In genomic region chr12:41466762-41467270, GRCh38 we compare ENCODE assay signal across 28 cellular contexts.
DNase-seq lines count a peak whose midpoint lies in the region; ATAC-seq, FAIRE-seq and TF ChIP-seq lines count a peak whose summit lies in the region.
"Had no signal": no experiment of that assay in that cellular context is flagged by ENCODE, and none has a peak within 500 bp of the region (broad histone marks: within the 10 kb centered on the region; RNA-seq: fewer than 3 reads in every experiment).

No MANE protein-coding gene starts in this region.

- H3K4me3 Mint-ChIP-seq in GM23338 = no peak overlapping the region
- H3K4me3 Mint-ChIP-seq in osteocyte (ENCODE audit: unreplicated experiment) = no peak overlapping the region
- H3K4me3 Mint-ChIP-seq: activated CD8-positive, alpha-beta T cell treated with anti-CD3 and anti-CD28 coated beads, Interleukin-2, amount 10 ng/mL, durations not matched to agents 7 days and 5 days; activated naive CD8-positive, alpha-beta T cell treated with anti-CD3 and anti-CD28 coated beads for 36 hours; B cell; CD8-positive, alpha-beta T cell; nephron; T-helper 17 cell had no signal

- H2AFZ ChIP-seq in GM23338 = no peak overlapping the region

- H3K9me2 ChIP-seq in GM23338 (ENCODE audit: insufficient read depth) = no peaks in the 10 kb centered on the region

- intact Hi-C loops in pancreas (cut with DNase I) (no loop called here), tibial artery (cut with DNase I; ENCODE audit: low total_unique reads) (no loop called here)

- H3K27me3 Mint-ChIP-seq in GM23338 (ENCODE audit: insufficient read depth, low read depth, poor library complexity) (peaks cover 5% of the 10 kb centered on the region), osteocyte (ENCODE audit: unreplicated experiment) (peaks cover 3% of the 10 kb centered on the region)
- H3K27me3 Mint-ChIP-seq: activated naive CD8-positive, alpha-beta T cell treated with anti-CD3 and anti-CD28 coated beads for 36 hours; B cell had no signal

- H3K27ac Mint-ChIP-seq in GM23338 = no peak overlapping the region
- H3K27ac Mint-ChIP-seq in osteocyte (ENCODE audit: unreplicated experiment) = no peak overlapping the region
- H3K27ac Mint-ChIP-seq: activated CD8-positive, alpha-beta T cell treated with anti-CD3 and anti-CD28 coated beads, Interleukin-2, amount 10 ng/mL, durations not matched to agents 7 days and 5 days; activated naive CD8-positive, alpha-beta T cell treated with anti-CD3 and anti-CD28 coated beads for 36 hours; B cell; CD8-positive, alpha-beta T cell; T-helper 17 cell had no signal

- H3K4me1 ChIP-seq in GM23338 (ENCODE audit: insufficient read depth) = peaks cover 23% of the 10 kb centered on the region
- H3K4me1 ChIP-seq in foreskin keratinocyte = peaks cover 3% of the 10 kb centered on the region
- H3K4me1 ChIP-seq in pancreas = no peaks in the 10 kb centered on the region
- H3K4me1 ChIP-seq in tibial artery = peaks cover 0 to 9% (median 4%) of the 10 kb centered on the region in 4 donors
- H3K4me1 ChIP-seq: prostate gland had no signal

- H3K9me3 Mint-ChIP-seq in GM23338 (no peaks in the 10 kb centered on the region), osteocyte (ENCODE audit: unreplicated experiment) (no peaks in the 10 kb centered on the region)
- H3K9me3 Mint-ChIP-seq: activated naive CD8-positive, alpha-beta T cell treated with anti-CD3 and anti-CD28 coated beads for 36 hours; CD8-positive, alpha-beta T cell; nephron had no signal

- H3K4me1 Mint-ChIP-seq in GM23338 (peaks cover 38% of the 10 kb centered on the region), osteocyte (ENCODE audit: unreplicated experiment) (no peaks in the 10 kb centered on the region)
- H3K4me1 Mint-ChIP-seq: activated naive CD8-positive, alpha-beta T cell treated with anti-CD3 and anti-CD28 coated beads for 36 hours; B cell; nephron; T-helper 17 cell had no signal

- DNase-seq in GM23338 (ENCODE audit: low spot score) (peak; percentile 52), M059J (ENCODE audit: low read depth) (peak; percentile 9), foreskin keratinocyte (no peak), pancreas (no peak), tibial artery (no peak), osteocyte (ENCODE audit: extremely low spot score, unreplicated experiment) (no peak)
- DNase-seq in activated CD4-positive, alpha-beta T cell treated with anti-CD3 and anti-CD28 coated beads for 1 hour = no peak
- DNase-seq: activated CD8-positive, alpha-beta T cell treated with anti-CD3 and anti-CD28 coated beads, Interleukin-2, amount 10 ng/mL, durations not matched to agents 7 days and 5 days; activated naive CD8-positive, alpha-beta T cell treated with anti-CD3 and anti-CD28 coated beads for 36 hours; CD8-positive, alpha-beta T cell; central memory CD4-positive, alpha-beta T cell; DMS 273 treated with DMSO at 0.1 percent for 48 hours; KBM-7; kidney; MM.1S; NCI-H2081; NCI-H345; NCI-H774; RPMI8226; stimulated activated naive CD4-positive, alpha-beta T cell; T-helper 17 cell had no signal

- no peaks in the 10 kb centered on the region for H4K20me1 ChIP-seq in GM23338 (replicated peaks; ENCODE audit: insufficient read depth)

- H3K27ac ChIP-seq in GM23338 (ENCODE audit: low read depth) (0 out of 2 replicates have a peak overlapping the region, but pooled peaks have one; percentile 7), foreskin keratinocyte (no peak overlapping the region), pancreas (no peak overlapping the region), tibial artery (no peak overlapping the region)
- H3K27ac ChIP-seq: prostate gland, thoracic aorta had no signal

- H3K9me3 ChIP-seq in pancreas (no peaks in the 10 kb centered on the region), tibial artery (no peaks in the 10 kb centered on the region)
- H3K9me3 ChIP-seq: prostate gland, thoracic aorta had no signal

- H3F3A ChIP-seq in GM23338 (replicated peaks; ENCODE audit: low read depth) = no peaks in the 10 kb centered on the region

- no peak overlapping the region for H3K4me3 ChIP-seq in GM23338
- H3K4me3 ChIP-seq in pancreas = no peak overlapping the region
- H3K4me3 ChIP-seq in tibial artery = no peak overlapping the region
- H3K4me3 ChIP-seq: prostate gland, thoracic aorta had no signal

- no peak for FAIRE-seq in pancreas (lab: Jason Lieb, UNC)
- FAIRE-seq: GM12891, H54, kidney had no signal

- no peak for TF ChIP-seq CTCF in GM23338 (conservative IDR thresholded peaks at IDR 0.05; ENCODE audit: low read depth in 2 of 2)
- TF ChIP-seq CTCF in foreskin keratinocyte (conservative IDR thresholded peaks at IDR 0.05) = no peak
- no peak for TF ChIP-seq CTCF in pancreas (IDR thresholded peaks at IDR 0.05)
- no peak for TF ChIP-seq CTCF in tibial artery (IDR thresholded peaks at IDR 0.05)
- TF ChIP-seq CTCF in osteocyte (IDR thresholded peaks at IDR 0.05) = no peak

- no peaks in the 10 kb centered on the region for H3K79me2 ChIP-seq in GM23338 (replicated peaks; ENCODE audit: insufficient read depth)

- H3K36me3 Mint-ChIP-seq in GM23338 (ENCODE audit: low read depth) (no peaks in the 10 kb centered on the region), osteocyte (ENCODE audit: unreplicated experiment) (no peaks in the 10 kb centered on the region)
- H3K36me3 Mint-ChIP-seq: activated naive CD8-positive, alpha-beta T cell treated with anti-CD3 and anti-CD28 coated beads for 36 hours; CD8-positive, alpha-beta T cell had no signal

- H3K27me3 ChIP-seq in GM23338 (ENCODE audit: insufficient read depth) (no peaks in the 10 kb centered on the region), foreskin keratinocyte (no peaks in the 10 kb centered on the region), pancreas (no peaks in the 10 kb centered on the region), tibial artery (no peaks in the 10 kb centered on the region)

- H3K4me2 ChIP-seq in GM23338 = peak overlapping the region; percentile 33

- H3K36me3 ChIP-seq in GM23338 (ENCODE audit: insufficient read depth) (no peaks in the 10 kb centered on the region), pancreas (no peaks in the 10 kb centered on the region), tibial artery (no peaks in the 10 kb centered on the region)
- H3K36me3 ChIP-seq: prostate gland, thoracic aorta had no signal

- WGBS in pancreas, 2 donors = 14 to 30% methylated on average over 5 of the region's 5 CpGs

- ATAC-seq in GM23338 = peak; percentile 95
- ATAC-seq in foreskin keratinocyte = peak; percentile 33
- ATAC-seq in pancreas = peak in 3 of 4 donors; percentile 35 to 57 (median 48)
- ATAC-seq in GM19455 (IDR thresholded peaks at IDR 0.05; ENCODE audit: unreplicated experiment) = no peak
- ATAC-seq: activated CD8-positive, alpha-beta T cell treated with anti-CD3 and anti-CD28 coated beads, Interleukin-2, amount 10 ng/mL, durations not matched to agents 7 days and 5 days; CD8-positive, alpha-beta T cell; T-helper 17 cell had no signal

TF ChIP-seq in GM23338, 12 proteins besides CTCF, POLR2A, EP300 and RAD21 (continues in another document):
- TF ChIP-seq ETS1 (IDR thresholded peaks at IDR 0.05) = no peak
- no peak for TF ChIP-seq POLR2AphosphoS5 (IDR thresholded peaks at IDR 0.05; ENCODE audit: low read depth)
- TF ChIP-seq ZNF114 (CRISPR knock-in tag; IDR thresholded peaks at IDR 0.05) = no peak
- no peak for TF ChIP-seq CREB1 (CRISPR knock-in tag; IDR thresholded peaks at IDR 0.05; ENCODE audit: low read depth)
- TF ChIP-seq JUNB (IDR thresholded peaks at IDR 0.05; ENCODE audit: unreplicated experiment) = no peak
- no peak for TF ChIP-seq STAT1 (IDR thresholded peaks at IDR 0.05; ENCODE audit: unreplicated experiment)
- no peak for TF ChIP-seq EZH2phosphoT487 (IDR thresholded peaks at IDR 0.05; ENCODE audit: unreplicated experiment)
- no peak for TF ChIP-seq NANOG (IDR thresholded peaks at IDR 0.05; ENCODE audit: borderline replicate concordance)
- TF ChIP-seq REST (IDR thresholded peaks at IDR 0.05; ENCODE audit: unreplicated experiment) = no peak
- TF ChIP-seq EZH2 (IDR thresholded peaks at IDR 0.05; ENCODE audit: low read depth, unreplicated experiment) = no peak
- TF ChIP-seq ZNF331 (CRISPR knock-in tag; IDR thresholded peaks at IDR 0.05; ENCODE audit: low read depth) = no peak

Comparison
In these comparisons a context has a peak if more than half of its experiments do, and no peak if none do; other contexts are left out.
1. DNase-seq: peak in GM23338 (single experiment) and M059J (single experiment); none in foreskin keratinocyte (0 of 2), pancreas (0 of 6), tibial artery (0 of 2), activated CD4-positive, alpha-beta T cell treated with anti-CD3 and anti-CD28 coated beads for 1 hour (single experiment) and osteocyte (single experiment).